In the genomic region with DNA sequence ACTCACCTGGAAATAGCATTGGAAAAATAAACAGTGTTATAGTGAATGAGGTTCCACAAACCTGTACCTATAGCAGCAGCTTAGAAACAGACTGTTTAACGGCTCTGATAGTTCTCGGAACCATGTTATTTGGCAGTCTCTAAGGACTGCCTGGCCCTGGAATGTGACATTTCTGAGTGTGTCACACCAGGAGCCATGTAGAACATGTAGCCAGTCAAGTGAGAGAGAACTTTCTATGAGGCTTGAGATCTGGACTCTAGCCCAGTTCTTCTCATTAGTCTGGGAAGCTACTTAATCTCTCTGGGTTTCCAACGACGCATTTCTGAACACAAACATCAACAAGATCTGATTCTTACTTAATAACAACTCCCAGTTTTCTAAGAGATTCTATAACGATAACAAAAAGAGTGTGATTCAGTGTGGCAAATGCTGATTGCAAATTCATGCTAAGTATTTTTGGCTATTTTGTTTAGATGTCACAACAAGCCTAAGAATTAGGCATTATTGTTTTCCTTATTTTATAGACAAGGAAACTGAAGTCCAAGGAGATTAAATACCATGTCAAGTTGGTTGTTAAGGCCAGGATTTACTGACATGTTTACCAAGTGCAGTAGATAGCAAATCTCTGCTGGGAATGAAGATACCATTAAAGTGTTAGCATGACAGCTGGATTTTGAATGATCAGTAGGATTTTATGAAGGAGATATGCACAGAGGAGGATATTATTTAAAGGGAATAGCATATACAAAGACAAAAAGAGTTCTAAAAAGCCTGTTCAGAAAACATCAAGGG, we compare ENCODE assay signal across 9 cellular contexts. TPM values are rescaled to one million over a fixed set of nuclear protein-coding genes. Genes with fewer than 3 reads are reported as not detected.
A peak's percentile ranks its signal among the peaks of the same experiment; 100 is the strongest.
DNase-seq lines count a peak whose midpoint lies in the region; ATAC-seq, FAIRE-seq and TF ChIP-seq lines count a peak whose summit lies in the region.
"Had no signal": no experiment of that assay in that cellular context is flagged by ENCODE, and none has a peak within 500 bp of the region (broad histone marks: within the 10 kb centered on the region; RNA-seq: fewer than 3 reads in every experiment).

No MANE protein-coding gene starts in this region.

- H3K36me3 ChIP-seq in neutrophil (peaks cover 11% of the 10 kb centered on the region), HAP-1 (replicated peaks) (no peaks in the 10 kb centered on the region)
- H3K36me3 ChIP-seq in effector memory CD4-positive, alpha-beta T cell (ENCODE audit: control insufficient read depth, insufficient read depth, low read length), result no peaks in the 10 kb centered on the region

- no peaks in the 10 kb centered on the region for H3K27me3 ChIP-seq in CD4-positive, alpha-beta T cell (ENCODE audit: control insufficient read depth, insufficient read depth, low read length)
- H3K27me3 ChIP-seq in neutrophil, result no peaks in the 10 kb centered on the region
- no peaks in the 10 kb centered on the region for H3K27me3 ChIP-seq in effector memory CD4-positive, alpha-beta T cell (replicated peaks; ENCODE audit: control insufficient read depth, insufficient read depth, low read length, poor library complexity, severe bottlenecking)
- H3K27me3 ChIP-seq in HAP-1 (ENCODE audit: low read depth), result no peaks in the 10 kb centered on the region

- H3K4me3 ChIP-seq in neutrophil (ENCODE audit: low read depth in 1 of 2, low read length in 1 of 2) (no peak overlapping the region), HAP-1 (no peak overlapping the region)
- H3K4me3 ChIP-seq in effector memory CD4-positive, alpha-beta T cell (ENCODE audit: insufficient read depth, low read depth, low read length, poor library complexity, severe bottlenecking), result no peak overlapping the region

- H3K36me3 Mint-ChIP-seq in CD4-positive, alpha-beta T cell (ENCODE audit: low read depth), result peaks cover 26% of the 10 kb centered on the region
- no peaks in the 10 kb centered on the region for H3K36me3 Mint-ChIP-seq in glutamatergic neuron (ENCODE audit: unreplicated experiment)

- H3K9me3 Mint-ChIP-seq in CD4-positive, alpha-beta T cell, result no peaks in the 10 kb centered on the region
- no peaks in the 10 kb centered on the region for H3K9me3 Mint-ChIP-seq in glutamatergic neuron (ENCODE audit: unreplicated experiment)

- intact Hi-C loops in CD4-positive, alpha-beta T cell (cut with DNase I, micrococcal nuclease), result loop anchor here in 1 of 2 experiments (5.0 kb wide), 1 partner anchor 48 kb away; a partner anchor contains a TSS

- peaks cover 98 to 99% of the 10 kb centered on the region in 2 experiments for H3K4me1 ChIP-seq in neutrophil (ENCODE audit: control insufficient read depth in 1 of 2, insufficient read depth in 1 of 2, low read depth in 1 of 2, low read length in 1 of 2)
- H3K4me1 ChIP-seq in effector memory CD4-positive, alpha-beta T cell (ENCODE audit: control insufficient read depth, insufficient read depth, low read length, poor library complexity, severe bottlenecking), result peaks cover 50% of the 10 kb centered on the region
- no peaks in the 10 kb centered on the region for H3K4me1 ChIP-seq in HAP-1

- POLR2A ChIA-PET in CD4-positive, alpha-beta T cell (lab: Charles Lee), result interaction anchor here (0.6 to 2.7 kb wide), 4 partner anchors 11 to 197 kb away, joined by 3 to 24 read pairs (median 3); a partner anchor contains a TSS

- FAIRE-seq in RCC 7860 (lab: Jason Lieb, UNC), result peak; percentile 91

- in situ Hi-C loops in HAP-1 (cut with MboI; ENCODE audit: low sequenced_read_pairs), result no loop called here

- H3K27ac ChIP-seq in CD4-positive, alpha-beta T cell (ENCODE audit: low read depth, low read length), result peak overlapping the region; percentile 48
- H3K27ac ChIP-seq in neutrophil, result peak overlapping the region; percentile 91
- no peak overlapping the region for H3K27ac ChIP-seq in effector memory CD4-positive, alpha-beta T cell (ENCODE audit: insufficient read depth, low read length, poor library complexity, severe bottlenecking)

- no peak for DNase-seq in CD4-positive, alpha-beta T cell
- DNase-seq in RCC 7860 (ENCODE audit: low spot score) (peak; percentile 87), fibroblast of peridontal ligament (ENCODE audit: extremely low read depth) (peak; percentile 4), hypothalamus (lab: John Stamatoyannopoulos, UW) (no peak), HAP-1 (ENCODE audit: low spot score in 2 of 2) (no peak), glutamatergic neuron (no peak)
- DNase-seq in effector memory CD4-positive, alpha-beta T cell, result no peak
- DNase-seq: head of caudate nucleus had no signal

- no peaks in the 10 kb centered on the region for H3K9me3 ChIP-seq in CD4-positive, alpha-beta T cell (ENCODE audit: control insufficient read depth, low read length)
- H3K9me3 ChIP-seq in neutrophil (no peaks in the 10 kb centered on the region), HAP-1 (no peaks in the 10 kb centered on the region)
- no peaks in the 10 kb centered on the region for H3K9me3 ChIP-seq in effector memory CD4-positive, alpha-beta T cell (ENCODE audit: control insufficient read depth, low read length)

- H3K4me1 Mint-ChIP-seq in CD4-positive, alpha-beta T cell (ENCODE audit: low read depth), result peaks cover 80% of the 10 kb centered on the region
- no peaks in the 10 kb centered on the region for H3K4me1 Mint-ChIP-seq in glutamatergic neuron (ENCODE audit: low read depth, unreplicated experiment)

- no peak for ATAC-seq in CD4-positive, alpha-beta T cell (ENCODE audit: poor library complexity)

- peak overlapping the region; percentile 22 for H3K4me3 Mint-ChIP-seq in CD4-positive, alpha-beta T cell
- no peak overlapping the region for H3K4me3 Mint-ChIP-seq in glutamatergic neuron (ENCODE audit: unreplicated experiment)

- peak overlapping the region; percentile 94 for H3K27ac Mint-ChIP-seq in CD4-positive, alpha-beta T cell
- H3K27ac Mint-ChIP-seq in glutamatergic neuron (ENCODE audit: unreplicated experiment), result no peak overlapping the region

- no peaks in the 10 kb centered on the region for H3K27me3 Mint-ChIP-seq in CD4-positive, alpha-beta T cell
- H3K27me3 Mint-ChIP-seq in glutamatergic neuron (ENCODE audit: unreplicated experiment), result no peaks in the 10 kb centered on the region

- TF ChIP-seq CTCF in CD4-positive, alpha-beta T cell (IDR thresholded peaks at IDR 0.05), result no peak
- TF ChIP-seq CTCF in neutrophil (IDR thresholded peaks at IDR 0.05), result no peak
- TF ChIP-seq CTCF in glutamatergic neuron (IDR thresholded peaks at IDR 0.05; ENCODE audit: partially characterized antibody, unreplicated experiment), result no peak

- CTCF ChIA-PET in CD4-positive, alpha-beta T cell (lab: Charles Lee), result no interaction called here

RNA-seq across cellular contexts. Expression of a gene that starts 47.2 kb away (rescaled TPM):
- 10 to 100 TPM; 44.5 to 45.6 TPM for total RNA-seq in CD4-positive, alpha-beta T cell
- total RNA-seq in glutamatergic neuron (ENCODE audit: unreplicated experiment), result not detected

Comparison
In these comparisons a context has a peak if more than half of its experiments do, and no peak if none do; other contexts are left out.
1. DNase-seq: peak in RCC 7860 (single experiment) and fibroblast of peridontal ligament (single experiment); none in CD4-positive, alpha-beta T cell (0 of 10), hypothalamus (0 of 51), effector memory CD4-positive, alpha-beta T cell (0 of 3), HAP-1 (0 of 2) and glutamatergic neuron (single experiment).
2. RNA of a gene that starts 47.2 kb away (total RNA-seq): 44.5 to 45.6 TPM in CD4-positive, alpha-beta T cell; not detected in glutamatergic neuron (single experiment); every median in the first group is over 10 times any median in the second.